ENCODE assay signal across 15 cellular contexts in the genomic region with DNA sequence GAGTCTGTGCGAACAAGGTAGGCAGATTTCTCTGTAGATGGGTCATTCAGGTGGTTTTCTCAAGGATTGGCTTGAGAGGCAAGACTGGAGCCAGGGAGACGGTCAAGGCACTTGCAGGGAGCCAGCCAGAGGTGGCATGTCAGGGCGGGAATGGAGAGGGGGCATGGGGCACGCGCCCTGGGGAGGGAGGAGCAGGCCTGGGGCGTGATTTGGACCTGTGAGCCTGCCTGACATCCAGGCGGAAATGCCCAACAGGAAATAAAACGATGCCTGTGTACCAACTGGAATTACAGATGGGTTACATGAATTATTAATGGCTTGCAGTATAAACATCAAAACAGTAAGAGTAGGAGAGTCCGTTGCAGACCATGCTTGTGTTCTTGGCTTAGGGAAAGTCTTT. TPM values are rescaled to one million over a fixed set of nuclear protein-coding genes. Genes with fewer than 3 reads are reported as not detected.
DNase-seq lines count a peak whose midpoint lies in the region; ATAC-seq and TF ChIP-seq lines count a peak whose summit lies in the region.
"Had no signal": no experiment of that assay in that cellular context is flagged by ENCODE, and none has a peak within 500 bp of the region (broad histone marks: within the 10 kb centered on the region; RNA-seq: fewer than 3 reads in every experiment).

No MANE protein-coding gene starts in this region.

- H3K27ac Mint-ChIP-seq in osteocyte (ENCODE audit: unreplicated experiment), result peak overlapping the region; percentile 81
- H3K27ac Mint-ChIP-seq: stimulated activated effector memory CD8-positive, alpha-beta T cell treated with anti-CD3 and anti-CD28 coated beads, Interleukin-12 subunit alpha, Interleukin-12 subunit beta, amount 100 ng/mL, for 72 hours had no signal

- peaks cover 11% of the 10 kb centered on the region for H3K36me3 Mint-ChIP-seq in osteocyte (ENCODE audit: unreplicated experiment)
- H3K36me3 Mint-ChIP-seq: stimulated activated effector memory CD8-positive, alpha-beta T cell treated with anti-CD3 and anti-CD28 coated beads, Interleukin-12 subunit alpha, Interleukin-12 subunit beta, amount 100 ng/mL, for 72 hours had no signal

- no peak overlapping the region for H3K4me3 Mint-ChIP-seq in osteocyte (ENCODE audit: unreplicated experiment)
- H3K4me3 Mint-ChIP-seq: stimulated activated effector memory CD8-positive, alpha-beta T cell treated with anti-CD3 and anti-CD28 coated beads, Interleukin-12 subunit alpha, Interleukin-12 subunit beta, amount 100 ng/mL, for 72 hours had no signal

- no peaks in the 10 kb centered on the region for H3K27me3 Mint-ChIP-seq in osteocyte (ENCODE audit: unreplicated experiment)

- no peak for TF ChIP-seq CTCF in heart left ventricle (IDR thresholded peaks at IDR 0.05)
- TF ChIP-seq CTCF in esophagus muscularis mucosa (IDR thresholded peaks at IDR 0.05), result no peak
- no peak for TF ChIP-seq CTCF in osteocyte (IDR thresholded peaks at IDR 0.05)
- no peak for TF ChIP-seq CTCF in GM10248 (IDR thresholded peaks at IDR 0.05; ENCODE audit: control extremely low read depth, extremely low read depth, low read depth, missing control alignments)

- H3K9me3 ChIP-seq in heart left ventricle, result no peaks in the 10 kb centered on the region
- no peaks in the 10 kb centered on the region for H3K9me3 ChIP-seq in esophagus muscularis mucosa
- H3K9me3 ChIP-seq: BE2C, HAP-1 had no signal

- TF ChIP-seq POLR2A in heart left ventricle (IDR thresholded peaks at IDR 0.05), result no peak
- TF ChIP-seq POLR2A in esophagus muscularis mucosa (IDR thresholded peaks at IDR 0.05; ENCODE audit: low read depth), result no peak

- intact Hi-C loops in heart left ventricle (cut with DNase I) (loop anchor here in 6 of 10 donors (5.0 kb wide), 2 partner anchors 44 to 49 kb away; no protein-coding TSS in a partner anchor), Right ventricle myocardium inferior (cut with DNase I) (loop anchor here (5.0 kb wide), 1 partner anchor 49 kb away; no protein-coding TSS in a partner anchor), esophagus muscularis mucosa (cut with DNase I) (no loop called here)

- CTCF ChIA-PET in GM10248 (lab: Yijun Ruan, JAX), result no interaction called here

- peak overlapping the region in 11 of 12 donors; percentile 15 to 81 (median 68) for H3K27ac ChIP-seq in heart left ventricle
- H3K27ac ChIP-seq in esophagus muscularis mucosa (replicated peaks in 1 of 4), result peak overlapping the region; percentile 72 to 91 (median 84)

- 51 to 61% (median 57%) methylated on average over 9 of the region's 9 CpGs for WGBS in heart left ventricle, 4 donors
- 62% methylated on average over 9 of the region's 9 CpGs for WGBS in esophagus muscularis mucosa

- POLR2A ChIA-PET in GM10248 (lab: Yijun Ruan, JAX), result no interaction called here

- DNase-seq in heart left ventricle, result peak in 2 of 5 donors; percentile 14 to 28
- no peak for DNase-seq in Right ventricle myocardium inferior (ENCODE audit: missing footprints)
- no peak for DNase-seq in esophagus muscularis mucosa (ENCODE audit: extremely low spot score)
- DNase-seq in osteocyte (ENCODE audit: extremely low spot score, unreplicated experiment), result no peak
- DNase-seq in GM10248 (ENCODE audit: extremely low spot score), result no peak
- no peak for DNase-seq in midbrain (lab: John Stamatoyannopoulos, UW)
- DNase-seq: BE2C, head of caudate nucleus, Karpas-422, SHP77 treated with DMSO at 0.1 percent for 48 hours had no signal

- no peak overlapping the region for H3K4me3 ChIP-seq in heart left ventricle
- no peak overlapping the region for H3K4me3 ChIP-seq in esophagus muscularis mucosa
- H3K4me3 ChIP-seq: HAP-1 had no signal

- peaks cover 0 to 5% (median 0%) of the 10 kb centered on the region in 9 donors for H3K36me3 ChIP-seq in heart left ventricle
- H3K36me3 ChIP-seq in esophagus muscularis mucosa, result peaks cover 0 to 7% (median 0%) of the 10 kb centered on the region in 4 donors
- H3K36me3 ChIP-seq: HAP-1 had no signal

- peaks cover 68% of the 10 kb centered on the region for H3K4me1 Mint-ChIP-seq in osteocyte (ENCODE audit: unreplicated experiment)

- H3K27me3 ChIP-seq in heart left ventricle (no peaks in the 10 kb centered on the region), esophagus muscularis mucosa (no peaks in the 10 kb centered on the region)

- H3K9me3 Mint-ChIP-seq in osteocyte (ENCODE audit: unreplicated experiment), result peaks cover 3% of the 10 kb centered on the region
- H3K9me3 Mint-ChIP-seq: activated T-helper 2 cell treated with anti-CD3 and anti-CD28 coated beads, Interferon-gamma antibody, Interleukin-2, Interleukin-4, amounts not matched to agents 10 μg/mL and 5 μg/mL and 100 μg/mL, durations not matched to agents 14 hours and 24 hours and 36 hours; stimulated activated effector memory CD8-positive, alpha-beta T cell treated with anti-CD3 and anti-CD28 coated beads, Interleukin-12 subunit alpha, Interleukin-12 subunit beta, amount 100 ng/mL, for 72 hours had no signal

- no peak for TF ChIP-seq EP300 in esophagus muscularis mucosa (IDR thresholded peaks at IDR 0.05)

- ATAC-seq in heart left ventricle, result no peak
- no peak for ATAC-seq in Right ventricle myocardium inferior
- no peak for ATAC-seq in HG03571 (IDR thresholded peaks at IDR 0.05; ENCODE audit: unreplicated experiment)
- ATAC-seq in HG02884 (IDR thresholded peaks at IDR 0.05; ENCODE audit: unreplicated experiment), result no peak
- ATAC-seq: stimulated activated effector memory CD8-positive, alpha-beta T cell treated with anti-CD3 and anti-CD28 coated beads, Interleukin-12 subunit alpha, Interleukin-12 subunit beta, amount 100 ng/mL, for 72 hours had no signal

- H3K4me1 ChIP-seq in heart left ventricle (peaks cover 7 to 92% (median 64%) of the 10 kb centered on the region in 12 donors), esophagus muscularis mucosa (peaks cover 86 to 96% (median 95%) of the 10 kb centered on the region in 4 donors)
- H3K4me1 ChIP-seq: BE2C, HAP-1 had no signal

RNA-seq across cellular contexts. Expression of gene SUN1, which starts 8.6 kb away (rescaled TPM):
- total RNA-seq in heart left ventricle (100 to 1,000 TPM; 117 to 203 (median 157) TPM), Right ventricle myocardium inferior (176 TPM), esophagus muscularis mucosa (100 to 1,000 TPM; 132 to 149 (median 147) TPM), osteocyte (212 and 226 TPM in 2 replicates)
- polyA plus RNA-seq in heart left ventricle, result 100 to 1,000 TPM; 111 to 148 TPM

RNA-seq across cellular contexts. Expression of gene GET4, which starts 52.7 kb away (rescaled TPM):
- 10 to 100 TPM; 14.6 to 27.3 (median 18.6) TPM for total RNA-seq in heart left ventricle
- 10 to 100 TPM; 19.7 to 34.1 TPM for polyA plus RNA-seq in heart left ventricle
- total RNA-seq in Right ventricle myocardium inferior, result 19.1 TPM
- total RNA-seq in esophagus muscularis mucosa, result 10 to 100 TPM; 24.7 to 41.3 (median 35.2) TPM
- total RNA-seq in osteocyte, result 33.7 and 36.4 TPM in 2 replicates
